8 cellular contexts compared by ENCODE assay signal in the genomic region with DNA sequence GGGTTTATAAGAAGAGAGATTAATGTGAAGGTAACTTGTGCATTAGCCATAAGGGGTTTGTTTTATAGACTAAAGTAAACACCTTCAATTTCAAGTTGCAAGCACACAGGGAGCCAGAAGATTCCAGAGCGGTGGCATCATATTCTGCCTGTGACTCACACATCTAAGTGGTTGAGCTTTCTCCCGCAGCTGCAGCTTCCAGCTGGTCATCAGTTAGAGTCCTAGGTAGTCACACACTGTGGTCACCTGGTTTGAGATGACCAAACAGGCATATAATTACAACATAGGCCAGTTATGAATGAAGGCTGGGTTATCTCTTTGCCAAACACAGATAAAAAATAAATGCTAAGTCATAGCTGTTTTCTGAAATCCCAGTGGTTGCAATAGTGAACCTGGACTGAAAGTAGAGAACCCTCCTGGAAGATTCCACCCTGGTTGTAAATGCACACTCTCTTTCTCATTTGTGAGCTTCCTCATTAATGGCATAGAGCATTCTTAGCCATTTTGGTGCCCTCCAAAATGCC.
DNase-seq lines count a peak whose midpoint lies in the region; ATAC-seq, FAIRE-seq and TF ChIP-seq lines count a peak whose summit lies in the region.

No MANE protein-coding gene starts in this region.

- no peak for TF ChIP-seq POLR2A in adrenal gland (IDR thresholded peaks at IDR 0.05)

- H3K9ac ChIP-seq in keratinocyte (ENCODE audit: control insufficient read depth, extremely low read depth, insufficient read depth, low read length) = no peak overlapping the region

- H4K20me1 ChIP-seq in keratinocyte (ENCODE audit: control insufficient read depth, extremely low read depth, insufficient read depth, low read length) = no peaks in the 10 kb centered on the region

- WGBS in adrenal gland, 4 donors = 37 to 58% (median 52%) methylated on average over 2 of the region's 2 CpGs

- H3K36me3 ChIP-seq in A673 (ENCODE audit: insufficient read depth, low read length, poor library complexity, severe bottlenecking) (no peaks in the 10 kb centered on the region), adrenal gland (replicated peaks in 1 of 2) (no peaks in the 10 kb centered on the region), keratinocyte (ENCODE audit: control insufficient read depth in 2 of 2, extremely low read depth in 1 of 2, insufficient read depth in 2 of 2, low read length in 2 of 2) (no peaks in the 10 kb centered on the region)

- CTCF ChIA-PET in A673 (lab: Charles Lee) = no interaction called here

- no TSS peak for BruUV-seq in A673 (replicated peaks; lab: Mats Ljungman, UMichigan)

- H3K4me2 ChIP-seq in keratinocyte (ENCODE audit: control insufficient read depth, extremely low read depth, insufficient read depth, low read depth, low read length) = peak overlapping the region; percentile 57

- DNase-seq in A673 (ENCODE audit: low spot score) = peak; percentile 72
- DNase-seq in HuH-7.5 (ENCODE audit: low spot score) = peak; percentile 57
- peak; percentile 67 to 89 (median 86) for DNase-seq in adrenal gland
- DNase-seq in keratinocyte (ENCODE audit: low read depth, low spot score) = peak; percentile 58
- no peak for DNase-seq in activated T-cell treated with anti-CD3 and anti-CD28 coated beads for 4 hours
- DNase-seq in NK-92 treated with Interleukin-12 subunit alpha and Interleukin-12 subunit beta, amount 100 ng/mL, for 24 hours (lab: John Stamatoyannopoulos, UW) = no peak

- H3K27me3 ChIP-seq in A673 (replicated peaks; ENCODE audit: insufficient read depth, low read depth, low read length, poor library complexity) (no peaks in the 10 kb centered on the region), adrenal gland (no peaks in the 10 kb centered on the region), keratinocyte (ENCODE audit: control insufficient read depth, extremely low read depth, insufficient read depth, low read length) (no peaks in the 10 kb centered on the region)

- ATAC-seq in GM19467 (IDR thresholded peaks at IDR 0.05; ENCODE audit: unreplicated experiment) = no peak
- no peak for ATAC-seq in HG03354 (IDR thresholded peaks at IDR 0.05; ENCODE audit: poor library complexity, severe bottlenecking, unreplicated experiment)

- H3K9me1 ChIP-seq in keratinocyte (ENCODE audit: control insufficient read depth, extremely low read depth, insufficient read depth, low read length) = no peaks in the 10 kb centered on the region

- no peaks in the 10 kb centered on the region for H3K79me2 ChIP-seq in keratinocyte (ENCODE audit: control insufficient read depth, insufficient read depth, low read length)

- intact Hi-C loops in A673 (cut with micrococcal nuclease; ENCODE audit: unreplicated experiment) (loop anchor here (10.0 kb wide), 3 partner anchors 64 to 526 kb away; no protein-coding TSS in a partner anchor), adrenal gland (cut with DNase I) (no loop called here)

- POLR2A ChIA-PET in A673 (lab: Charles Lee; ENCODE audit: low non-redundant PET) = interaction anchor here (0.5 kb wide), 1 partner anchor 359 kb away, joined by 4 read pairs; no protein-coding TSS in a partner anchor

- peak; percentile 98 for FAIRE-seq in keratinocyte (lab: Jason Lieb, UNC)

- no peak overlapping the region for H3K27ac ChIP-seq in A673 (ENCODE audit: low read depth, low read length, poor library complexity, severe bottlenecking)
- H3K27ac ChIP-seq in adrenal gland = peak overlapping the region in 4 of 5 donors; percentile 59 to 70 (median 65)
- H3K27ac ChIP-seq in keratinocyte (ENCODE audit: control insufficient read depth, insufficient read depth, low read length) = peak overlapping the region; percentile 72

- no peak overlapping the region for H3K4me3 ChIP-seq in A673 (ENCODE audit: low read depth, low read length, poor library complexity, severe bottlenecking)
- H3K4me3 ChIP-seq in adrenal gland = no peak overlapping the region
- no peak overlapping the region for H3K4me3 ChIP-seq in keratinocyte (ENCODE audit: control insufficient read depth in 2 of 3, extremely low read depth in 1 of 3, insufficient read depth in 2 of 3, low read depth in 1 of 3, low read length in 3 of 3)

- H2AFZ ChIP-seq in keratinocyte (ENCODE audit: control insufficient read depth, low read length) = no peak overlapping the region

- dilution Hi-C loops in keratinocyte (cut with MboI; ENCODE audit: extremely low pct_ligation_motif_present, low sequenced_read_pairs) = no loop called here

- H3K4me1 ChIP-seq in A673 (ENCODE audit: insufficient read depth, low read length, poor library complexity, severe bottlenecking) = peaks cover 29% of the 10 kb centered on the region
- H3K4me1 ChIP-seq in adrenal gland (replicated peaks in 1 of 2) = peaks cover 8 to 30% of the 10 kb centered on the region in 2 donors
- peaks cover 13% of the 10 kb centered on the region for H3K4me1 ChIP-seq in keratinocyte (ENCODE audit: control insufficient read depth, extremely low read depth, insufficient read depth, low read length)

- no peak for TF ChIP-seq CTCF in A673 (conservative IDR thresholded peaks at IDR 0.05; ENCODE audit: low read depth, low read length)
- no peak for TF ChIP-seq CTCF in adrenal gland (IDR thresholded peaks at IDR 0.05)
- no peak for TF ChIP-seq CTCF in keratinocyte (optimal IDR thresholded peaks at IDR 0.05 in 1 of 3, IDR thresholded peaks at IDR 0.05 in 1 of 3, conservative IDR thresholded peaks at IDR 0.05 in 1 of 3; ENCODE audit: extremely low read depth in 1 of 3, insufficient read depth in 2 of 3, low read length in 3 of 3)

- H3K9me3 ChIP-seq in A673 (ENCODE audit: low read depth, low read length, poor library complexity, severe bottlenecking) (peaks cover 5% of the 10 kb centered on the region), adrenal gland (replicated peaks in 1 of 3) (no peaks in the 10 kb centered on the region), keratinocyte (ENCODE audit: control insufficient read depth, low read depth, low read length) (no peaks in the 10 kb centered on the region)

Comparison
In these comparisons a context has a peak if more than half of its experiments do, and no peak if none do; other contexts are left out.
1. DNase-seq: peak in A673 (single experiment), HuH-7.5 (single experiment), adrenal gland (7 of 7) and keratinocyte (single experiment); none in activated T-cell treated with anti-CD3 and anti-CD28 coated beads for 4 hours (single experiment) and NK-92 treated with Interleukin-12 subunit alpha and Interleukin-12 subunit beta, amount 100 ng/mL, for 24 hours (single experiment).